ENCODE assay signal across 11 cellular contexts in genomic region chr11:122180435-122180834, GRCh38.
DNase-seq lines count a peak whose midpoint lies in the region; ATAC-seq, FAIRE-seq and TF ChIP-seq lines count a peak whose summit lies in the region.
"Had no signal": no experiment of that assay in that cellular context is flagged by ENCODE, and none has a peak within 500 bp of the region (broad histone marks: within the 10 kb centered on the region; RNA-seq: fewer than 3 reads in every experiment).

No MANE protein-coding gene starts in this region.

- no peaks in the 10 kb centered on the region for H4K20me1 ChIP-seq in mammary epithelial cell (ENCODE audit: insufficient read depth, low read length)
- H4K20me1 ChIP-seq in keratinocyte (ENCODE audit: control insufficient read depth, extremely low read depth, insufficient read depth, low read length) = no peaks in the 10 kb centered on the region

- H2AFZ ChIP-seq in mammary epithelial cell (ENCODE audit: low read depth, low read length) (no peak overlapping the region), keratinocyte (ENCODE audit: control insufficient read depth, low read length) (no peak overlapping the region)

- CTCF ChIA-PET in mammary epithelial cell (lab: Charles Lee; ENCODE audit: low non-redundant PET) = interaction anchor here (0.7 kb wide), 1 partner anchor 608 kb away, joined by 3 read pairs; no protein-coding TSS in a partner anchor

- no peaks in the 10 kb centered on the region for H3K9me1 ChIP-seq in keratinocyte (ENCODE audit: control insufficient read depth, extremely low read depth, insufficient read depth, low read length)

- peak overlapping the region; percentile 98 for H3K9ac ChIP-seq in mammary epithelial cell (ENCODE audit: insufficient read depth, low read length)
- peak overlapping the region; percentile 82 for H3K9ac ChIP-seq in keratinocyte (ENCODE audit: control insufficient read depth, extremely low read depth, insufficient read depth, low read length)

- H3K27ac ChIP-seq in mammary epithelial cell (ENCODE audit: insufficient read depth, low read depth, low read length) (peak overlapping the region; percentile 98), keratinocyte (ENCODE audit: control insufficient read depth, insufficient read depth, low read length) (peak overlapping the region; percentile 83)

- H3K36me3 ChIP-seq in mammary epithelial cell (ENCODE audit: insufficient read depth, low read length) (peaks cover 13% of the 10 kb centered on the region), keratinocyte (ENCODE audit: control insufficient read depth in 2 of 2, extremely low read depth in 1 of 2, insufficient read depth in 2 of 2, low read length in 2 of 2) (peaks cover 2 to 25% of the 10 kb centered on the region in 2 experiments)

- ATAC-seq in Right ventricle myocardium superior (ENCODE audit: poor library complexity) = peak; percentile 49
- ATAC-seq: activated CD8-positive, alpha-beta T cell treated with anti-CD3 and anti-CD28 coated beads, Interleukin-2, amount 10 ng/mL, durations not matched to agents 7 days and 5 days had no signal

- intact Hi-C loops in Right ventricle myocardium superior (cut with DNase I) = no loop called here
- intact Hi-C loops in cardiac septum (cut with DNase I) = no loop called here
- intact Hi-C loops in mammary epithelial cell (cut with micrococcal nuclease) = loop anchor here (1.0 kb wide), 2 partner anchors 23 kb away; no protein-coding TSS in a partner anchor

- no peak for DNase-seq in Right ventricle myocardium superior
- no peak for DNase-seq in cardiac septum (ENCODE audit: low spot score)
- peak; percentile 95 for DNase-seq in mammary epithelial cell
- peak; percentile 82 for DNase-seq in keratinocyte (ENCODE audit: low read depth, low spot score)
- DNase-seq in NCI-H510A treated with DMSO at 0.1 percent for 48 hours (lab: John Stamatoyannopoulos, UW) = no peak
- DNase-seq in urothelium cell line (ENCODE audit: low spot score) = no peak
- no peak for DNase-seq in COLO668 (lab: John Stamatoyannopoulos, UW; ENCODE audit: unreplicated experiment)
- DNase-seq in NCI-H526 treated with DMSO at 0.1 percent for 48 hours (lab: John Stamatoyannopoulos, UW) = no peak
- DNase-seq: activated CD8-positive, alpha-beta T cell treated with anti-CD3 and anti-CD28 coated beads, Interleukin-2, amount 10 ng/mL, durations not matched to agents 7 days and 5 days; AML-193; cortex of kidney had no signal

- in situ Hi-C loops in mammary epithelial cell (cut with MboI; ENCODE audit: low sequenced_read_pairs in 2 of 2) = no loop called here

- WGBS in mammary epithelial cell (ENCODE audit: low coverage, missing lambda C conversion rate) = 5% methylated on average over 2 of the region's 2 CpGs

- no peak for TF ChIP-seq CTCF in mammary epithelial cell (conservative IDR thresholded peaks at IDR 0.05 in 1 of 2, IDR thresholded peaks at IDR 0.05 in 1 of 2; ENCODE audit: extremely low read depth in 1 of 2, insufficient read depth in 1 of 2, low read depth in 1 of 2, low read length in 2 of 2)
- no peak for TF ChIP-seq CTCF in keratinocyte (optimal IDR thresholded peaks at IDR 0.05 in 1 of 3, IDR thresholded peaks at IDR 0.05 in 1 of 3, conservative IDR thresholded peaks at IDR 0.05 in 1 of 3; ENCODE audit: extremely low read depth in 1 of 3, insufficient read depth in 2 of 3, low read length in 3 of 3)

- H3K4me1 ChIP-seq in mammary epithelial cell (ENCODE audit: insufficient read depth, low read length) (peaks cover 42% of the 10 kb centered on the region), keratinocyte (ENCODE audit: control insufficient read depth, extremely low read depth, insufficient read depth, low read length) (peaks cover 54% of the 10 kb centered on the region)

- H3K79me2 ChIP-seq in mammary epithelial cell (ENCODE audit: insufficient read depth, low read length) (peaks cover 50% of the 10 kb centered on the region), keratinocyte (ENCODE audit: control insufficient read depth, insufficient read depth, low read length) (peaks cover 59% of the 10 kb centered on the region)

- no peaks in the 10 kb centered on the region for H3K27me3 ChIP-seq in mammary epithelial cell (ENCODE audit: insufficient read depth, low read length)
- H3K27me3 ChIP-seq in keratinocyte (ENCODE audit: control insufficient read depth, extremely low read depth, insufficient read depth, low read length) = no peaks in the 10 kb centered on the region

- peak; percentile 96 for FAIRE-seq in keratinocyte (lab: Jason Lieb, UNC)
- FAIRE-seq in urothelium cell line (lab: Jason Lieb, UNC) = no peak

- H3K9me3 ChIP-seq in mammary epithelial cell (replicated peaks; ENCODE audit: insufficient read depth, low read length) = peaks cover 10% of the 10 kb centered on the region
- peaks cover 14% of the 10 kb centered on the region for H3K9me3 ChIP-seq in keratinocyte (ENCODE audit: control insufficient read depth, low read depth, low read length)

- H3K4me3 ChIP-seq in mammary epithelial cell (replicated peaks in 1 of 3; ENCODE audit: insufficient read depth in 1 of 3, low read depth in 2 of 3, low read length in 3 of 3) (peak overlapping the region; percentile 45 to 98 (median 95)), keratinocyte (ENCODE audit: control insufficient read depth in 2 of 3, extremely low read depth in 1 of 3, insufficient read depth in 2 of 3, low read depth in 1 of 3, low read length in 3 of 3) (peak overlapping the region; percentile 50 to 97 (median 96))

- H3K4me2 ChIP-seq in mammary epithelial cell (ENCODE audit: insufficient read depth, low read depth, low read length) (peak overlapping the region; percentile 97), keratinocyte (ENCODE audit: control insufficient read depth, extremely low read depth, insufficient read depth, low read depth, low read length) (peak overlapping the region; percentile 88)

- no TSS peak for BruUV-seq in mammary epithelial cell (replicated peaks; lab: Mats Ljungman, UMichigan)

- dilution Hi-C loops in mammary epithelial cell (cut with HindIII; ENCODE audit: low sequenced_read_pairs) = no loop called here
- dilution Hi-C loops in keratinocyte (cut with MboI; ENCODE audit: extremely low pct_ligation_motif_present, low sequenced_read_pairs) = no loop called here

Comparison
In these comparisons a context has a peak if more than half of its experiments do, and no peak if none do; other contexts are left out.
1. DNase-seq: peak in mammary epithelial cell (single experiment) and keratinocyte (single experiment); none in Right ventricle myocardium superior (single experiment), cardiac septum (single experiment), NCI-H510A treated with DMSO at 0.1 percent for 48 hours (single experiment), urothelium cell line (single experiment), COLO668 (single experiment) and NCI-H526 treated with DMSO at 0.1 percent for 48 hours (single experiment).